In genomic region chr4:130233377-130234047, GRCh38 we compare ENCODE assay signal across 8 cellular contexts.
DNase-seq lines count a peak whose midpoint lies in the region; ATAC-seq, FAIRE-seq and TF ChIP-seq lines count a peak whose summit lies in the region.

No MANE protein-coding gene starts in this region.

- H3K4me3 ChIP-seq in fibroblast of the aortic adventitia (ENCODE audit: low read depth, low read length) = no peak overlapping the region

- no peak for FAIRE-seq in D721Med (lab: Jason Lieb, UNC)

- DNase-seq in H4 (ENCODE audit: low spot score) (peak; percentile 64), KBM-7 (peak; percentile 34), fibroblast of the aortic adventitia (ENCODE audit: low read depth) (peak; percentile 12), activated gamma-delta T cell treated with Interleukin-2 at 50 U/mL for 16 hours (no peak), NCI-H2107 (lab: John Stamatoyannopoulos, UW) (no peak), D721Med (ENCODE audit: insufficient read length, low spot score) (no peak), cortex of kidney (lab: John Stamatoyannopoulos, UW) (no peak)

- in situ Hi-C loops in KBM-7 (cut with MboI; ENCODE audit: low pct_unique_long_range_greater_than_20kb, low sequenced_read_pairs) = no loop called here

- TF ChIP-seq CTCF in fibroblast of the aortic adventitia (IDR thresholded peaks at IDR 0.05; ENCODE audit: insufficient read depth, low read length) (no peak), D721Med (IDR thresholded peaks at IDR 0.05; ENCODE audit: insufficient read depth, missing control alignments) (no peak)

- ATAC-seq in GM18861 (IDR thresholded peaks at IDR 0.05; ENCODE audit: unreplicated experiment) = peak; percentile 100

Comparison
In these comparisons a context has a peak if more than half of its experiments do, and no peak if none do; other contexts are left out.
1. DNase-seq: peak in H4 (single experiment), KBM-7 (single experiment) and fibroblast of the aortic adventitia (single experiment); none in activated gamma-delta T cell treated with Interleukin-2 at 50 U/mL for 16 hours (single experiment), NCI-H2107 (single experiment), D721Med (single experiment) and cortex of kidney (single experiment).